In the genomic region with DNA sequence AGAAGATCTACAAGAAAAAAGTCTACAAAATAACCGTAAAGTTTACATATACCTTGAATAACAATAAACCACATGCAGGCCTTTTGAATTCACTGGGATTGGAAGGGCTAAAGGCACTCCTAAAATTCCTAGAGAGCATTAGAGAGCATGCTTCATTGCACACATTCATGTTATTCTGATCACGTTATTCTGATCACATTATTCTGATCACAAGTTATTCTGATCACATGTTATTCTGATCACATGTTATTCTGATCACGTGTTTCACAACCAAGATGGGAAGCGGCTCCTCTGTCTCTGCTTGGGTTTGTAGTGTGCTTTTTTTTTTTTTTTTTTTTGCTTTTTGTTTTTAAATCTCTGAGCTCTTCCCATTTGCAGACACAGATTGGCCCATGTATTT, we compare ENCODE assay signal across 21 cellular contexts. TPM values are rescaled to one million over a fixed set of nuclear protein-coding genes. Genes with fewer than 3 reads are reported as not detected.
A peak's percentile ranks its signal among the peaks of the same experiment; 100 is the strongest.
DNase-seq lines count a peak whose midpoint lies in the region; ATAC-seq, FAIRE-seq and TF ChIP-seq lines count a peak whose summit lies in the region.
"Had no signal": no experiment of that assay in that cellular context is flagged by ENCODE, and none has a peak within 500 bp of the region (broad histone marks: within the 10 kb centered on the region; RNA-seq: fewer than 3 reads in every experiment).

No MANE protein-coding gene starts in this region.

- H3K27ac ChIP-seq in mammary epithelial cell (ENCODE audit: insufficient read depth, low read depth, low read length): no peak overlapping the region
- no peak overlapping the region for H3K27ac ChIP-seq in GM23338 (ENCODE audit: low read depth)
- no peak overlapping the region for H3K27ac ChIP-seq in GM12878 (ENCODE audit: control insufficient read depth, insufficient read depth)

- H3K9me3 ChIP-seq in mammary epithelial cell (replicated peaks; ENCODE audit: insufficient read depth, low read length) (peaks cover 17% of the 10 kb centered on the region), GM12878 (replicated peaks; ENCODE audit: control insufficient read depth, insufficient read depth, low read length) (no peaks in the 10 kb centered on the region), mucosa of descending colon (no peaks in the 10 kb centered on the region)

- H3F3A ChIP-seq in GM23338 (replicated peaks; ENCODE audit: low read depth): no peaks in the 10 kb centered on the region

- peak overlapping the region; percentile 62 for H3K27ac Mint-ChIP-seq in MCF 10A (ENCODE audit: low read depth, unreplicated experiment)
- no peak overlapping the region for H3K27ac Mint-ChIP-seq in GM23338
- H3K27ac Mint-ChIP-seq: CD4-positive, alpha-beta memory T cell had no signal

- H3K27me3 Mint-ChIP-seq in MCF 10A (ENCODE audit: insufficient read depth, unreplicated experiment) (no peaks in the 10 kb centered on the region), GM23338 (ENCODE audit: insufficient read depth, low read depth, poor library complexity) (peaks cover 13% of the 10 kb centered on the region)

- H3K36me3 Mint-ChIP-seq in MCF 10A (ENCODE audit: insufficient read depth, unreplicated experiment) (peaks cover 8% of the 10 kb centered on the region), GM23338 (ENCODE audit: low read depth) (no peaks in the 10 kb centered on the region)

- H3K9me2 ChIP-seq in GM23338 (ENCODE audit: insufficient read depth): no peaks in the 10 kb centered on the region

- H3K27me3 ChIP-seq in mammary epithelial cell (ENCODE audit: insufficient read depth, low read length) (no peaks in the 10 kb centered on the region), GM23338 (ENCODE audit: insufficient read depth) (no peaks in the 10 kb centered on the region), GM12878 (replicated peaks in 1 of 2; ENCODE audit: control insufficient read depth in 2 of 2, insufficient read depth in 2 of 2, low read length in 1 of 2) (no peaks in the 10 kb centered on the region)

- DNase-seq in MCF 10A (ENCODE audit: unreplicated experiment) (no peak), mammary epithelial cell (no peak), GM23338 (ENCODE audit: low spot score) (no peak), GM12878 (ENCODE audit: low read depth, low spot score) (no peak), NCI-H526 treated with DMSO at 0.1 percent for 48 hours (lab: John Stamatoyannopoulos, UW) (no peak), SKM-1 (lab: John Stamatoyannopoulos, UW; ENCODE audit: unreplicated experiment) (no peak), mucosa of descending colon (no peak)
- DNase-seq: 8988T; C1 segment of cervical spinal cord; Calu3; CD4-positive, alpha-beta memory T cell; COR-L47; DMS53; DMS79 treated with DMSO at 0.1 percent for 48 hours; GF-D8; H9 had no signal

- SMC1A ChIA-PET in GM12878 (lab: Charles Lee; ENCODE audit: uncharacterized antibody, unreplicated experiment): interaction anchor here (0.6 to 13.5 kb wide), 5 partner anchors 18 to 234 kb away, joined by 3 to 214 read pairs (median 5); partner anchors contain the start of gene ADARB2

- POLR2A ChIA-PET in MCF 10A (lab: Yijun Ruan, JAX) (interaction anchor here (0.7 to 2.3 kb wide), 3 partner anchors 13 to 295 kb away, joined by 3 to 14 read pairs (median 4); partner anchors contain the start of gene ADARB2), GM12878 (lab: Charles Lee) (interaction anchor here (0.6 to 2.7 kb wide), 4 partner anchors 13 to 36 kb away, joined by 3 to 11 read pairs (median 6); partner anchors contain the start of gene ADARB2)

- TF ChIP-seq EP300 in GM12878 (IDR thresholded peaks at IDR 0.05; ENCODE audit: borderline replicate concordance in 1 of 2, control insufficient read depth in 1 of 2, low read depth in 2 of 2, low read length in 2 of 2): no peak

- WGBS in mammary epithelial cell (ENCODE audit: low coverage, missing lambda C conversion rate): 68% methylated on average over 4 of the region's 4 CpGs
- 12% methylated on average over 4 of the region's 4 CpGs for WGBS in GM12878 (ENCODE audit: insufficient coverage, insufficient replicate concordance, low lambda C conversion rate, missing lambda C conversion rate)

- H3K4me2 ChIP-seq in mammary epithelial cell (ENCODE audit: insufficient read depth, low read depth, low read length) (no peak overlapping the region), GM23338 (peak overlapping the region; percentile 19; the same call in 1 of the 2 replicates), GM12878 (ENCODE audit: control insufficient read depth, insufficient read depth) (no peak overlapping the region)

- intact Hi-C loops in MCF 10A (cut with micrococcal nuclease) (no loop called here), mammary epithelial cell (cut with micrococcal nuclease) (no loop called here), GM12878 (cut with micrococcal nuclease; ENCODE audit: unreplicated experiment) (no loop called here), mucosa of descending colon (cut with DNase I, micrococcal nuclease) (no loop called here)

- in situ Hi-C loops in mammary epithelial cell (cut with MboI; ENCODE audit: low sequenced_read_pairs in 2 of 2) (no loop called here), GM12878 (cut with MboI) (no loop called here)

- no peak for TF ChIP-seq POLR2A in GM12878 (IDR thresholded peaks at IDR 0.05; ENCODE audit: low read depth, low read length)

- TF ChIP-seq CTCF in MCF 10A (IDR thresholded peaks at IDR 0.05; ENCODE audit: unreplicated experiment) (no peak), mammary epithelial cell (conservative IDR thresholded peaks at IDR 0.05 in 1 of 2, IDR thresholded peaks at IDR 0.05 in 1 of 2; ENCODE audit: extremely low read depth in 1 of 2, insufficient read depth in 1 of 2, low read depth in 1 of 2, low read length in 2 of 2) (no peak), GM23338 (conservative IDR thresholded peaks at IDR 0.05; ENCODE audit: low read depth in 2 of 2) (no peak), GM12878 (IDR thresholded peaks at IDR 0.05 in 2 of 3, conservative IDR thresholded peaks at IDR 0.05 in 1 of 3; ENCODE audit: control insufficient read depth in 2 of 3, extremely low read depth in 1 of 3, insufficient read depth in 1 of 3, low read depth in 3 of 3, low read length in 3 of 3) (no peak), mucosa of descending colon (IDR thresholded peaks at IDR 0.05) (no peak)

- no peak for ATAC-seq in GM23338
- no peak for ATAC-seq in GM12878
- no peak for ATAC-seq in mucosa of descending colon
- ATAC-seq: HCT116 had no signal

- H3K4me3 Mint-ChIP-seq in MCF 10A (ENCODE audit: unreplicated experiment) (no peak overlapping the region), GM23338 (no peak overlapping the region)
- H3K4me3 Mint-ChIP-seq: CD4-positive, alpha-beta memory T cell had no signal

- dilution Hi-C loops in mammary epithelial cell (cut with HindIII; ENCODE audit: low sequenced_read_pairs): no loop called here

- H3K36me3 ChIP-seq in mammary epithelial cell (ENCODE audit: insufficient read depth, low read length) (no peaks in the 10 kb centered on the region), GM23338 (ENCODE audit: insufficient read depth) (no peaks in the 10 kb centered on the region), GM12878 (ENCODE audit: control insufficient read depth in 2 of 2, insufficient read depth in 2 of 2, low read length in 1 of 2) (no peaks in the 10 kb centered on the region; a peak in 1 of 4 replicates), mucosa of descending colon (ENCODE audit: low read depth) (no peaks in the 10 kb centered on the region)

- H3K9ac ChIP-seq in mammary epithelial cell (ENCODE audit: insufficient read depth, low read length) (no peak overlapping the region), GM12878 (ENCODE audit: control insufficient read depth, insufficient read depth, low read length) (no peak overlapping the region)

- BruUV-seq in MCF 10A (replicated peaks; lab: Mats Ljungman, UMichigan) (no TSS peak), mammary epithelial cell (replicated peaks; lab: Mats Ljungman, UMichigan) (no TSS peak), GM12878 (replicated peaks; lab: Mats Ljungman, UMichigan) (no TSS peak)

- H3K9me3 Mint-ChIP-seq in MCF 10A (ENCODE audit: unreplicated experiment): no peaks in the 10 kb centered on the region
- H3K9me3 Mint-ChIP-seq in GM23338: no peaks in the 10 kb centered on the region
- H3K9me3 Mint-ChIP-seq: H9 had no signal

- H4K20me1 ChIP-seq in mammary epithelial cell (ENCODE audit: insufficient read depth, low read length) (no peaks in the 10 kb centered on the region), GM23338 (replicated peaks; ENCODE audit: insufficient read depth) (no peaks in the 10 kb centered on the region; the same call in 1 of the 2 replicates), GM12878 (ENCODE audit: control insufficient read depth, insufficient read depth) (no peaks in the 10 kb centered on the region)

- CTCF ChIA-PET in MCF 10A (lab: Yijun Ruan, JAX): interaction anchor here (0.6 to 1.1 kb wide), 3 partner anchors 20 to 1226 kb away, joined by 3 to 4 read pairs (median 3); no protein-coding TSS in a partner anchor
- CTCF ChIA-PET in mammary epithelial cell (lab: Charles Lee; ENCODE audit: low non-redundant PET): no interaction called here
- CTCF ChIA-PET in GM12878 (lab: Yijun Ruan, JAX): interaction anchor here (1.0 to 10.1 kb wide), 10 partner anchors 14 to 421 kb away, joined by 3 to 113 read pairs (median 4); partner anchors contain the start of gene ADARB2

- no peak for TF ChIP-seq RAD21 in GM12878 (IDR thresholded peaks at IDR 0.05; ENCODE audit: insufficient read depth, low read depth, low read length)

- FAIRE-seq in GM12878 (lab: Jason Lieb, UNC): no peak
- FAIRE-seq: GM12892 had no signal

- no peak overlapping the region for H3K4me3 ChIP-seq in mammary epithelial cell (replicated peaks in 1 of 3; ENCODE audit: insufficient read depth in 1 of 3, low read depth in 2 of 3, low read length in 3 of 3)
- no peak overlapping the region for H3K4me3 ChIP-seq in GM23338
- H3K4me3 ChIP-seq in GM12878: no peak overlapping the region
- no peak overlapping the region for H3K4me3 ChIP-seq in mucosa of descending colon

- H2AFZ ChIP-seq in mammary epithelial cell (ENCODE audit: low read depth, low read length) (no peak overlapping the region), GM23338 (no peak overlapping the region), GM12878 (ENCODE audit: control insufficient read depth, low read depth, low read length) (no peak overlapping the region)

- H3K4me1 Mint-ChIP-seq in MCF 10A (ENCODE audit: insufficient read depth, unreplicated experiment): peaks cover 13% of the 10 kb centered on the region
- H3K4me1 Mint-ChIP-seq in GM23338: peaks cover 20% of the 10 kb centered on the region
- H3K4me1 Mint-ChIP-seq: CD4-positive, alpha-beta memory T cell had no signal

- no peaks in the 10 kb centered on the region for H3K79me2 ChIP-seq in mammary epithelial cell (ENCODE audit: insufficient read depth, low read length)
- no peaks in the 10 kb centered on the region; the same call in 1 of the 2 replicates for H3K79me2 ChIP-seq in GM23338 (replicated peaks; ENCODE audit: insufficient read depth)
- peaks cover 3% of the 10 kb centered on the region for H3K79me2 ChIP-seq in GM12878 (ENCODE audit: control insufficient read depth, insufficient read depth, low read length)

- no peaks in the 10 kb centered on the region for H3K4me1 ChIP-seq in mammary epithelial cell (ENCODE audit: insufficient read depth, low read length)
- H3K4me1 ChIP-seq in GM23338 (ENCODE audit: insufficient read depth): peaks cover 10% of the 10 kb centered on the region; the same call in 1 of the 2 replicates
- peaks cover 12% of the 10 kb centered on the region for H3K4me1 ChIP-seq in GM12878 (ENCODE audit: control insufficient read depth, insufficient read depth, low read length)
- H3K4me1 ChIP-seq in mucosa of descending colon (ENCODE audit: low read depth): no peaks in the 10 kb centered on the region

- RAD21 ChIA-PET in GM12878 (lab: Charles Lee; ENCODE audit: unreplicated experiment): interaction anchor here (0.6 to 5.4 kb wide), 9 partner anchors 10 to 416 kb away, joined by 3 to 48 read pairs (median 6); partner anchors contain the start of gene ADARB2

RNA-seq across cellular contexts. Expression of gene ADARB2, which starts 20.5 kb away (rescaled TPM):
- 0.52 and 0.96 TPM in 2 replicates for total RNA-seq in MCF 10A (2022)
- not detected for total RNA-seq in mammary epithelial cell
- not detected for polyA plus RNA-seq in mammary epithelial cell
- polyA minus RNA-seq in mammary epithelial cell: not detected
- 1.6 and 5.0 TPM in 2 replicates for total RNA-seq in GM23338 (2014; rRNA removed; shearing (Covaris generic))
- 1.7 and 2.0 TPM in 2 replicates for polyA plus RNA-seq in GM23338 (2016; fragmentation: Nextera tagmentation; extraction: Ambion mirVana)
- total RNA-seq in GM12878 (2013; cell fraction: nucleolus; rRNA removed): 64.4 and 79.9 TPM in 2 replicates
- 1.2 and 1.7 TPM in 2 replicates for total RNA-seq in GM12878 (2014; rRNA removed)
- 0.60 and 0.81 TPM in 2 replicates for total RNA-seq in GM12878 (2014; rRNA removed; fragmentation: Illumina TruSeq; extraction: Trizol)
- 3.1 and 4.1 TPM in 2 replicates for total RNA-seq in GM12878 (2021)
- polyA plus RNA-seq in GM12878 (2011; ENCODE audit: low read depth): 0.26 TPM
- polyA plus RNA-seq in GM12878 (2011; rRNA removed): 1.5 and 3.2 TPM in 2 replicates
- 3.4 and 5.2 TPM in 2 replicates for polyA plus RNA-seq in GM12878 (2011; cell fraction: cytosol; rRNA removed)
- 41.2 and 48.3 TPM in 2 replicates for polyA plus RNA-seq in GM12878 (2011; cell fraction: nucleus; rRNA removed)
- polyA plus RNA-seq in GM12878 (2012): 1.0 and 1.2 TPM in 2 replicates
- 0.57 and 0.67 TPM in 2 replicates for polyA plus RNA-seq in GM12878 (2014; fragmentation: Illumina TruSeq; extraction: Trizol)
- polyA plus RNA-seq in GM12878 (2014; fragmentation: Nextera tagmentation; extraction: Ambion mirVana): under 1 TPM; 0.02 to 0.04 TPM
- 2.2 and 2.7 TPM in 2 replicates for polyA plus RNA-seq in GM12878 (2014; rRNA removed)
- under 1 TPM; 0.43 to 0.71 TPM for polyA plus RNA-seq in GM12878 (2016; fragmentation: Nextera tagmentation; extraction: Ambion mirVana)
- 2.4 and 7.1 TPM in 2 replicates for polyA minus RNA-seq in GM12878 (2011; rRNA and poly(A)+ RNA removed)
- 1.9 and 3.1 TPM in 2 replicates for polyA minus RNA-seq in GM12878 (2011; cell fraction: cytosol; rRNA and poly(A)+ RNA removed)
- polyA minus RNA-seq in GM12878 (2011; cell fraction: nucleus; rRNA and poly(A)+ RNA removed): 14.9 and 22.1 TPM in 2 replicates
- total RNA-seq in mucosa of descending colon: 1 to 10 TPM in 1 of 3 donors, under 1 TPM in 1, not detected in 1; 0.31 to 4.2 TPM
- total RNA-seq: A673, Calu3, G401 had no signal
- polyA plus RNA-seq: BJ; CD4-positive, alpha-beta memory T cell had no signal
